35 cellular contexts compared by ENCODE assay signal in genomic region chr11:118657709-118658108, GRCh38. TPM values are rescaled to one million over a fixed set of nuclear protein-coding genes. Genes with fewer than 3 reads are reported as not detected.
DNase-seq lines count a peak whose midpoint lies in the region; ATAC-seq, FAIRE-seq and TF ChIP-seq lines count a peak whose summit lies in the region.
"Had no signal": no experiment of that assay in that cellular context is flagged by ENCODE, and none has a peak within 500 bp of the region (broad histone marks: within the 10 kb centered on the region; RNA-seq: fewer than 3 reads in every experiment).

No MANE protein-coding gene starts in this region.

- no peak overlapping the region for H3K4me2 ChIP-seq in mesendoderm (ENCODE audit: low read length)
- H3K4me2 ChIP-seq: SK-N-SH, smooth muscle cell had no signal

- TF ChIP-seq CTCF in HFFc6 (IDR thresholded peaks at IDR 0.05) = no peak
- TF ChIP-seq CTCF in brain (conservative IDR thresholded peaks at IDR 0.05) = no peak
- TF ChIP-seq CTCF in kidney (IDR thresholded peaks at IDR 0.05; ENCODE audit: borderline replicate concordance, extremely low read depth, insufficient read depth) = no peak
- TF ChIP-seq CTCF in GM10266 (IDR thresholded peaks at IDR 0.05; ENCODE audit: control insufficient read depth, insufficient read depth, low read depth, missing control alignments) = no peak

- H3K4ac ChIP-seq in mesendoderm (ENCODE audit: low read depth, low read length) = no peak overlapping the region

- DNase-seq in HFFc6 (no peak), kidney (peak; percentile 21), retina (peak; percentile 34), mesendoderm (no peak), GM10266 (ENCODE audit: extremely low spot score) (no peak), GOT3 (lab: John Stamatoyannopoulos, UW) (no peak)
- DNase-seq: activated CD4-positive, alpha-beta memory T cell treated with anti-CD3 and anti-CD28 coated beads for 36 hours; activated CD4-positive, CD25-positive, alpha-beta regulatory T cell treated with anti-CD3 and anti-CD28 coated beads, Interleukin-2, amount 50 U/mL, for 72 hours; activated naive CD4-positive, alpha-beta T cell treated with Interleukin-2 at 50 U/mL for 16 hours; activated T-cell treated with anti-CD3 and anti-CD28 coated beads, Interleukin-2, amount 50 U/mL, for 72 hours; adrenal gland; cortex of kidney; KG1; naive thymus-derived CD4-positive, alpha-beta T cell; NCI-H1436 treated with DMSO at 0.1 percent for 48 hours; NCI-H2081 treated with DMSO at 0.1 percent for 48 hours; NCI-H526; PC-3; stimulated activated CD4-positive, alpha-beta T cell treated with anti-CD3 and anti-CD28 coated beads, Interleukin-1b, Interleukin-23, amount 100 ng/mL, for 48 hours; stomach had no signal

- H3K18ac ChIP-seq in mesendoderm (ENCODE audit: low read length) = no peak overlapping the region

- H3K9ac ChIP-seq in kidney (ENCODE audit: low read length in 2 of 2) (no peak overlapping the region), mesendoderm (ENCODE audit: low read length) (no peak overlapping the region)
- H3K9ac ChIP-seq: parathyroid adenoma, SK-N-SH had no signal

- intact Hi-C loops in kidney (cut with DNase I) = no loop called here

- H3K9me3 ChIP-seq in kidney (ENCODE audit: control insufficient read depth in 1 of 2, low read length in 2 of 2) = no peaks in the 10 kb centered on the region
- H3K9me3 ChIP-seq: adrenal gland, HAP-1, right atrium auricular region, SK-N-SH, stomach, tibial nerve had no signal

- peaks cover 12% of the 10 kb centered on the region for H3K27me3 Mint-ChIP-seq in HFFc6 (ENCODE audit: insufficient read depth)
- H3K27me3 Mint-ChIP-seq in brain = no peaks in the 10 kb centered on the region
- H3K27me3 Mint-ChIP-seq: activated CD4-positive, alpha-beta memory T cell treated with anti-CD3 and anti-CD28 coated beads for 36 hours; naive thymus-derived CD4-positive, alpha-beta T cell had no signal

- H4K8ac ChIP-seq in mesendoderm (ENCODE audit: low read depth, low read length) = no peak overlapping the region

- H3K79me1 ChIP-seq in mesendoderm (ENCODE audit: low read length) = no peaks in the 10 kb centered on the region

- no peak for ATAC-seq in HG02852 (IDR thresholded peaks at IDR 0.05; ENCODE audit: unreplicated experiment)
- ATAC-seq: activated T-cell treated with anti-CD3 and anti-CD28 coated beads, Interleukin-2, amount 50 U/mL, for 72 hours; esophagus mucosa; GM12878; naive thymus-derived CD4-positive, alpha-beta T cell; PC-3 had no signal

- H3K4me1 Mint-ChIP-seq in HFFc6 (ENCODE audit: low read depth) (no peaks in the 10 kb centered on the region), brain (peaks cover 44% of the 10 kb centered on the region)

- H3K4me1 ChIP-seq in kidney (ENCODE audit: control insufficient read depth in 1 of 2, insufficient read depth in 1 of 2, low read depth in 1 of 2, low read length in 2 of 2) = peaks cover 0 to 11% of the 10 kb centered on the region in 2 donors
- H3K4me1 ChIP-seq in mesendoderm (ENCODE audit: control insufficient read depth, low read depth, low read length) = peaks cover 7% of the 10 kb centered on the region
- H3K4me1 ChIP-seq: parathyroid adenoma had no signal

- H2AK5ac ChIP-seq in mesendoderm (ENCODE audit: low read length) = no peak overlapping the region

- no peaks in the 10 kb centered on the region for H3K27me3 ChIP-seq in mesendoderm (ENCODE audit: insufficient read depth, low read length, poor library complexity)
- H3K27me3 ChIP-seq: adrenal gland, right atrium auricular region, tibial nerve had no signal

- H2BK120ac ChIP-seq in mesendoderm (ENCODE audit: low read depth, low read length) = no peak overlapping the region

- peaks cover 23% of the 10 kb centered on the region for H3K36me3 Mint-ChIP-seq in HFFc6 (ENCODE audit: low read depth)
- peaks cover 25% of the 10 kb centered on the region for H3K36me3 Mint-ChIP-seq in brain
- H3K36me3 Mint-ChIP-seq: activated CD4-positive, alpha-beta memory T cell treated with anti-CD3 and anti-CD28 coated beads for 36 hours; naive thymus-derived CD4-positive, alpha-beta T cell had no signal

- no peak overlapping the region for H3K4me3 Mint-ChIP-seq in HFFc6
- H3K4me3 Mint-ChIP-seq in brain = peak overlapping the region in 1 of 5 experiments; percentile 27
- H3K4me3 Mint-ChIP-seq: activated CD4-positive, alpha-beta memory T cell treated with anti-CD3 and anti-CD28 coated beads for 36 hours; activated T-cell treated with anti-CD3 and anti-CD28 coated beads, Interleukin-2, amount 50 U/mL, for 72 hours; naive thymus-derived CD4-positive, alpha-beta T cell had no signal

- no peak overlapping the region for H3K27ac ChIP-seq in kidney (ENCODE audit: low read depth in 2 of 2, low read length in 2 of 2)
- no peak overlapping the region for H3K27ac ChIP-seq in mesendoderm (ENCODE audit: low read depth, low read length)
- H3K27ac ChIP-seq: adrenal gland, HL-60, parathyroid adenoma had no signal

- no peak for FAIRE-seq in kidney (lab: Jason Lieb, UNC)
- FAIRE-seq: GM12878, islet of Langerhans had no signal

- H2BK15ac ChIP-seq in mesendoderm (replicated peaks; ENCODE audit: low read depth) = no peak overlapping the region

- H4K5ac ChIP-seq in mesendoderm (ENCODE audit: low read length) = no peak overlapping the region

- no peaks in the 10 kb centered on the region for H3K9me3 Mint-ChIP-seq in HFFc6
- H3K9me3 Mint-ChIP-seq in brain = peaks cover 0 to 2% (median 0%) of the 10 kb centered on the region in 5 experiments
- H3K9me3 Mint-ChIP-seq: activated CD4-positive, alpha-beta memory T cell treated with anti-CD3 and anti-CD28 coated beads for 36 hours; activated T-cell treated with anti-CD3 and anti-CD28 coated beads, Interleukin-2, amount 50 U/mL, for 72 hours; naive thymus-derived CD4-positive, alpha-beta T cell had no signal

- H3K4me3 ChIP-seq in kidney (ENCODE audit: low read length in 2 of 2) (no peak overlapping the region), mesendoderm (ENCODE audit: low read length) (no peak overlapping the region)
- H3K4me3 ChIP-seq: adrenal gland, GM12878, HAP-1, right atrium auricular region, smooth muscle cell, stomach, tibial nerve had no signal

- no peaks in the 10 kb centered on the region for H3K79me2 ChIP-seq in mesendoderm (ENCODE audit: control insufficient read depth, insufficient read depth, low read length)
- H3K79me2 ChIP-seq: parathyroid adenoma had no signal

- H3K36me3 ChIP-seq in kidney (ENCODE audit: control insufficient read depth in 1 of 2, insufficient read depth in 2 of 2, low read length in 2 of 2) = peaks cover 18 to 23% of the 10 kb centered on the region in 2 donors
- H3K36me3 ChIP-seq in mesendoderm (ENCODE audit: control insufficient read depth, insufficient read depth, low read length) = no peaks in the 10 kb centered on the region
- H3K36me3 ChIP-seq: HAP-1 had no signal

- no peak overlapping the region for H3K56ac ChIP-seq in mesendoderm (ENCODE audit: low read length)

- no CpG with 5 or more reads among the region's 9 CpGs for WGBS in mesendoderm (ENCODE audit: extremely low coverage, insufficient coverage, low lambda C conversion rate)

- H3K23ac ChIP-seq in mesendoderm (ENCODE audit: low read length) = no peak overlapping the region

- H3K27ac Mint-ChIP-seq in HFFc6 = peak overlapping the region; percentile 72
- peak overlapping the region; percentile 56 to 98 (median 87) for H3K27ac Mint-ChIP-seq in brain
- H3K27ac Mint-ChIP-seq: activated CD4-positive, alpha-beta memory T cell treated with anti-CD3 and anti-CD28 coated beads for 36 hours; activated T-cell treated with anti-CD3 and anti-CD28 coated beads, Interleukin-2, amount 50 U/mL, for 72 hours had no signal

- H2BK5ac ChIP-seq in mesendoderm (ENCODE audit: low read length) = no peak overlapping the region

RNA-seq across cellular contexts. Expression of gene TREH, which starts 21.7 kb away (rescaled TPM):
- under 1 TPM in 1 of 6 experiments, not detected in 5; 0.07 TPM for total RNA-seq in HFFc6 (2021; fragmentation: NEBNext Ultra II Directional; extraction: Animal tissue kit (Norgen Biotek cat#: 25700))
- polyA plus RNA-seq in brain (ENCODE audit: insufficient read depth, low read depth, low replicate concordance) (not detected), kidney (ENCODE audit: insufficient read depth, low read depth, low replicate concordance) (10.2 TPM)
- 1.0 TPM for total RNA-seq in kidney
- not detected for polyA plus RNA-seq in mesendoderm (2013, experiment 1 of 2)
- not detected for polyA plus RNA-seq in mesendoderm (2013, experiment 2 of 2)
- total RNA-seq: activated CD4-positive, alpha-beta memory T cell treated with anti-CD3 and anti-CD28 coated beads for 36 hours; activated T-cell treated with anti-CD3 and anti-CD28 coated beads, Interleukin-2, amount 50 U/mL, for 72 hours; adrenal gland; fibroblast of villous mesenchyme; GM12878; lower leg skin; naive thymus-derived CD4-positive, alpha-beta T cell; PC-3; right atrium auricular region; smooth muscle cell; tibial nerve had no signal
- polyA plus RNA-seq: BJ; GM12878; naive thymus-derived CD4-positive, alpha-beta T cell; SK-N-SH had no signal

RNA-seq across cellular contexts. Expression of gene PHLDB1, which starts 50.3 kb away (rescaled TPM):
- 100 to 1,000 TPM; 106 to 121 (median 114) TPM for total RNA-seq in HFFc6 (2021; fragmentation: NEBNext Ultra II Directional; extraction: Animal tissue kit (Norgen Biotek cat#: 25700))
- polyA plus RNA-seq in brain (ENCODE audit: insufficient read depth, low read depth, low replicate concordance) = 85.1 TPM
- total RNA-seq in kidney = 118 TPM
- polyA plus RNA-seq in kidney (ENCODE audit: insufficient read depth, low read depth, low replicate concordance) = 39.1 TPM
- 35.1 TPM for polyA plus RNA-seq in mesendoderm (2013, experiment 1 of 2)
- 34.9 TPM for polyA plus RNA-seq in mesendoderm (2013, experiment 2 of 2)

Comparison
In these comparisons a context has a peak if more than half of its experiments do, and no peak if none do; other contexts are left out.
1. DNase-seq: peak in kidney (single experiment) and retina (single experiment); none in HFFc6 (single experiment), mesendoderm (single experiment), GM10266 (single experiment) and GOT3 (single experiment).